In the genomic region with DNA sequence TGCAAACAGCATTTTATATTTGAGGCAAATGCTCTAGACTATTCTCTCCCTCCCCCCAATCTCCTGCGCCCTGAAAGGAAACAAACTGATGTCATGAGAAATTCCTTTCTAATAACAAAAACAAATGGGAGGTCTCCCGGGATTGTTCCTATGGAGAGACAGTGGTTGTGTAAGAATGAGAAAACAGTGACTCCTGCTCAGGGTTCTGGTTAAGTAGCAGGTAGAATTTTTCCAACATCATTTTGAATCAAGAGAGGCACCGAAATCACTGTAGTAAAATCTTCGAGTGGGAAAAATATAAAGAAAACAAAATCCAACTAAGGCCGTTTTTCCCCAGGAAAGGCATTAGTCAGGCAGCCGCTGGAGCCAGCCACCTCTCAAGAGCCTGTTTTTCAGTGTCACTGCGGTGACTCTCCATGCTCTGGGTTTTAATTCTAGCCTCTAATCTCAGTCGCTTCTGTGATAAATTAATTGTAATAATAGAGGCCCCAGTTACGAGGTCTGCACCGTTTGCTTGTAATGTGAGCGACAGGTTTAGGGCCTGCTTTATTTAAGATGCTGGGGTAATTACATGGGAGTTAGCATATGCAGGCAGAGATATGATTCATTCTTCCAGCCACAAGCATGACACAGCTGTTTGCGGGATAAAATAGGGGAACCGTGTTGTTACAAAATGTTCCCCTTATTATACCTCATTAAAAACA, we compare ENCODE assay signal across 8 cellular contexts.
DNase-seq lines count a peak whose midpoint lies in the region; ATAC-seq lines count a peak whose summit lies in the region.

No MANE protein-coding gene starts in this region.

- DNase-seq in HUDEP-2 (lab: John Stamatoyannopoulos, UW; ENCODE audit: unreplicated experiment in 76 of 76) (peak in 56 of 76 experiments; percentile 1 to 77 (median 37)), SJSA1 (ENCODE audit: low read depth in 1 of 2, low spot score in 2 of 2) (peak in 1 of 2 experiments; percentile 69), fibroblast of the conjunctiva (ENCODE audit: low read depth) (peak; percentile 60)
- no peak for DNase-seq in stimulated activated naive B cell treated with anti-CD40 and anti-IgM and Interleukin-4, amounts not matched to agents 10 μg/mL and 1 μg/mL and 100 μg/mL, for 72 hours
- DNase-seq in stimulated activated CD4-positive, alpha-beta T cell treated with anti-CD3 and anti-CD28 coated beads, Interleukin-4, amount 100 ng/mL, for 1 hour: no peak
- no peak for DNase-seq in activated CD4-positive, alpha-beta T cell treated with anti-CD3 and anti-CD28 coated beads for 4 hours

- peak overlapping the region; percentile 59 for H3K27ac ChIP-seq in SJSA1

- H3K9me3 Mint-ChIP-seq in stimulated activated naive B cell treated with anti-CD40 and anti-IgM and Interleukin-4, amounts not matched to agents 10 μg/mL and 1 μg/mL and 100 μg/mL, for 72 hours: peaks cover 0 to under 1% of the 10 kb centered on the region in 2 donors

- H3K4me1 ChIP-seq in SJSA1 (replicated peaks): peaks cover 25% of the 10 kb centered on the region

- no peaks in the 10 kb centered on the region for H3K4me1 Mint-ChIP-seq in stimulated activated naive B cell treated with anti-CD40 and anti-IgM and Interleukin-4, amounts not matched to agents 10 μg/mL and 1 μg/mL and 100 μg/mL, for 72 hours

- peak; percentile 83 to 91 for ATAC-seq in stimulated activated naive B cell treated with anti-CD40 and anti-IgM and Interleukin-4, amounts not matched to agents 10 μg/mL and 1 μg/mL and 100 μg/mL, for 72 hours (replicated peaks)
- no peak for ATAC-seq in HG02759 (IDR thresholded peaks at IDR 0.05; ENCODE audit: unreplicated experiment)
- ATAC-seq in esophagus mucosa: no peak

- peaks cover 14 to 20% of the 10 kb centered on the region in 2 donors for H3K27me3 Mint-ChIP-seq in stimulated activated naive B cell treated with anti-CD40 and anti-IgM and Interleukin-4, amounts not matched to agents 10 μg/mL and 1 μg/mL and 100 μg/mL, for 72 hours

- no peak overlapping the region for H3K4me3 Mint-ChIP-seq in stimulated activated naive B cell treated with anti-CD40 and anti-IgM and Interleukin-4, amounts not matched to agents 10 μg/mL and 1 μg/mL and 100 μg/mL, for 72 hours

- no peaks in the 10 kb centered on the region; the same call in 1 of the 2 replicates for H3K27me3 ChIP-seq in SJSA1 (replicated peaks)

- H3K9me3 ChIP-seq in SJSA1 (replicated peaks): no peaks in the 10 kb centered on the region

- no peaks in the 10 kb centered on the region for H3K36me3 ChIP-seq in SJSA1

- no peaks in the 10 kb centered on the region for H3K36me3 Mint-ChIP-seq in stimulated activated naive B cell treated with anti-CD40 and anti-IgM and Interleukin-4, amounts not matched to agents 10 μg/mL and 1 μg/mL and 100 μg/mL, for 72 hours

- H3K4me3 ChIP-seq in SJSA1: no peak overlapping the region

- H3K27ac Mint-ChIP-seq in stimulated activated naive B cell treated with anti-CD40 and anti-IgM and Interleukin-4, amounts not matched to agents 10 μg/mL and 1 μg/mL and 100 μg/mL, for 72 hours: no peak overlapping the region

Comparison
In these comparisons a context has a peak if more than half of its experiments do, and no peak if none do; other contexts are left out.
1. DNase-seq: peak in HUDEP-2 (56 of 76) and fibroblast of the conjunctiva (single experiment); none in stimulated activated naive B cell treated with anti-CD40 and anti-IgM and Interleukin-4, amounts not matched to agents 10 μg/mL and 1 μg/mL and 100 μg/mL, for 72 hours (single experiment), stimulated activated CD4-positive, alpha-beta T cell treated with anti-CD3 and anti-CD28 coated beads, Interleukin-4, amount 100 ng/mL, for 1 hour (single experiment) and activated CD4-positive, alpha-beta T cell treated with anti-CD3 and anti-CD28 coated beads for 4 hours (0 of 2).
2. ATAC-seq: peak in stimulated activated naive B cell treated with anti-CD40 and anti-IgM and Interleukin-4, amounts not matched to agents 10 μg/mL and 1 μg/mL and 100 μg/mL, for 72 hours (2 of 2); none in HG02759 (single experiment) and esophagus mucosa (single experiment).